In the genomic region with DNA sequence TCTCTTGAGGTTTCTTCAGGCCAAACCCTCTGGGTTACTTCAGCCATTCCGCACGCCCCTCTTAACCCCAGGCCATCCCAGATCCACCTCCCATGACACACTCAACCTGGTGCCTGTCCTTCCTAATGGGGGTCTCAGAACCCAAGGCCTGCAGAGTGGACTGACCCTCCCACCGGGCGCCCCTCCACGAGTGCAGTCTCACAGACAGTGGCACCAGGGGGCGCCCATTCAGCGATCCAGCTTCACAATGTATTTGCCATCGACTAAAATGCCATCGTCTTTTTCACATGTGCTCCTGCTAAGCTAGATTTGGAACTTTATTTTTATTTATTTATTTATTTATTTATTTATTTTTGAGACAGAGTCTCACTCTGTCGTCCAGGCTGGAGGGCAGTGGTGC, we compare ENCODE assay signal across 11 cellular contexts. TPM values are rescaled to one million over a fixed set of nuclear protein-coding genes. Genes with fewer than 3 reads are reported as not detected.
DNase-seq lines count a peak whose midpoint lies in the region; ATAC-seq, FAIRE-seq and TF ChIP-seq lines count a peak whose summit lies in the region.
"Had no signal": no experiment of that assay in that cellular context is flagged by ENCODE, and none has a peak within 500 bp of the region (broad histone marks: within the 10 kb centered on the region; RNA-seq: fewer than 3 reads in every experiment).

No MANE protein-coding gene starts in this region.

- no peak overlapping the region for H3K9ac ChIP-seq in DND-41 (ENCODE audit: low read depth, low read length)
- no peak overlapping the region for H3K9ac ChIP-seq in Karpas-422 (ENCODE audit: low read length)

- H3K4me2 ChIP-seq in DND-41 (ENCODE audit: insufficient read depth, low read length) (no peak overlapping the region), Karpas-422 (ENCODE audit: low read depth, low read length, poor library complexity, severe bottlenecking) (no peak overlapping the region)

- TF ChIP-seq POLR2A in GM18505 (IDR thresholded peaks at IDR 0.05; ENCODE audit: borderline replicate concordance, extremely low read depth, insufficient read depth, insufficient read length): no peak

- H2AFZ ChIP-seq in DND-41 (ENCODE audit: low read depth, low read length) (no peak overlapping the region), Karpas-422 (ENCODE audit: low read length) (no peak overlapping the region)

- H4K20me1 ChIP-seq in DND-41 (ENCODE audit: insufficient read depth, low read length): peaks cover 15% of the 10 kb centered on the region
- H4K20me1 ChIP-seq in Karpas-422 (ENCODE audit: insufficient read depth, low read depth, low read length): 0 out of 2 replicates have a peak, but pooled peaks cover 5% of the 10 kb centered on the region

- intact Hi-C loops in pancreas (cut with DNase I): no loop called here

- TF ChIP-seq CTCF in DND-41 (IDR thresholded peaks at IDR 0.05; ENCODE audit: borderline replicate concordance, extremely low read depth, low read length, poor library complexity, severe bottlenecking) (peak; percentile 35), epithelial cell of proximal tubule (conservative IDR thresholded peaks at IDR 0.05; ENCODE audit: low read depth, low read length) (peak; percentile 57), pancreas (IDR thresholded peaks at IDR 0.05) (peak in 3 of 4 donors; percentile 16 to 25 (median 24))

- H3K9me2 ChIP-seq in Karpas-422 (replicated peaks; ENCODE audit: insufficient read depth, low read length): no peaks in the 10 kb centered on the region

- H3K79me2 ChIP-seq in DND-41 (ENCODE audit: insufficient read depth, low read length): peaks cover 11% of the 10 kb centered on the region; the same call in 1 of the 2 replicates
- H3K79me2 ChIP-seq in Karpas-422 (ENCODE audit: low read length): peaks cover 72% of the 10 kb centered on the region

- H3K9me3 ChIP-seq in DND-41 (ENCODE audit: insufficient read depth, low read length, severe bottlenecking) (no peaks in the 10 kb centered on the region), Karpas-422 (ENCODE audit: low read length) (no peaks in the 10 kb centered on the region), pancreas (no peaks in the 10 kb centered on the region)
- H3K9me3 ChIP-seq: uterus had no signal

- 39 to 54% methylated on average over 10 of the region's 10 CpGs for WGBS in pancreas, 2 donors

- ATAC-seq in DND-41 (ENCODE audit: insufficient read depth, low read depth) (no peak), pancreas (peak; percentile 61 to 86 (median 78)), GM21423 (IDR thresholded peaks at IDR 0.05; ENCODE audit: unreplicated experiment) (no peak), GM18505 (IDR thresholded peaks at IDR 0.05; ENCODE audit: unreplicated experiment) (no peak)

- H3K27ac ChIP-seq in DND-41 (ENCODE audit: low read length) (no peak overlapping the region), Karpas-422 (ENCODE audit: low read length) (peak overlapping the region; percentile 97), pancreas (no peak overlapping the region)
- H3K27ac ChIP-seq: uterus had no signal

- FAIRE-seq in pancreas (lab: Jason Lieb, UNC): no peak
- FAIRE-seq: bronchial epithelial cell had no signal

- H3K4me3 ChIP-seq in DND-41 (ENCODE audit: low read depth in 1 of 2, low read length in 2 of 2) (no peak overlapping the region), Karpas-422 (ENCODE audit: low read length) (no peak overlapping the region), epithelial cell of proximal tubule (ENCODE audit: low read depth, low read length) (no peak overlapping the region), pancreas (no peak overlapping the region)
- H3K4me3 ChIP-seq: uterus had no signal

- peaks cover 24% of the 10 kb centered on the region for H3K4me1 ChIP-seq in DND-41 (ENCODE audit: insufficient read depth, low read length)
- H3K4me1 ChIP-seq in Karpas-422 (ENCODE audit: low read length): peaks cover 64% of the 10 kb centered on the region
- H3K4me1 ChIP-seq in pancreas: no peaks in the 10 kb centered on the region
- H3K4me1 ChIP-seq: uterus had no signal

- H3K36me3 ChIP-seq in DND-41 (ENCODE audit: insufficient read depth, low read length): 0 out of 2 replicates have a peak, but pooled peaks cover 2% of the 10 kb centered on the region
- peaks cover 19% of the 10 kb centered on the region for H3K36me3 ChIP-seq in Karpas-422 (ENCODE audit: insufficient read depth, low read length)
- H3K36me3 ChIP-seq in pancreas: no peaks in the 10 kb centered on the region
- H3K36me3 ChIP-seq: uterus had no signal

- H3K27me3 ChIP-seq in DND-41 (ENCODE audit: insufficient read depth, low read length, poor library complexity): no peaks in the 10 kb centered on the region
- H3K27me3 ChIP-seq in Karpas-422 (ENCODE audit: low read length): no peaks in the 10 kb centered on the region
- H3K27me3 ChIP-seq in pancreas: peaks cover 0 to 2% (median 0%) of the 10 kb centered on the region in 4 donors
- H3K27me3 ChIP-seq: uterus had no signal

- DNase-seq in DND-41 (no peak), Karpas-422 (peak; percentile 57), epithelial cell of proximal tubule (ENCODE audit: low read depth) (no peak), pancreas (peak in 5 of 6 donors; percentile 34 to 80 (median 55)), NCI-H510A treated with DMSO at 0.1 percent for 48 hours (lab: John Stamatoyannopoulos, UW) (no peak), C1 segment of cervical spinal cord (lab: John Stamatoyannopoulos, UW) (no peak)
- DNase-seq: activated CD4-positive, alpha-beta T cell treated with anti-CD3 and anti-CD28 coated beads for 1 hour; uterus had no signal

RNA-seq across cellular contexts. Expression of gene INPP5D, which starts 38.5 kb away (rescaled TPM):
- 145 and 155 TPM in 2 replicates for total RNA-seq in Karpas-422 (2014; rRNA removed; shearing (Covaris generic); ENCODE audit: low replicate concordance)
- 0.80 and 1.8 TPM in 2 replicates for total RNA-seq in epithelial cell of proximal tubule
- total RNA-seq in pancreas: 10 to 100 TPM in 1 of 6 donors, 1 to 10 TPM in 5; 1.1 to 11.4 (median 2.6) TPM
- polyA plus RNA-seq in pancreas: 1 to 10 TPM; 2.2 to 2.4 TPM

Comparison
In these comparisons a context has a peak if more than half of its experiments do, and no peak if none do; other contexts are left out.
1. ATAC-seq: peak in pancreas (4 of 4); none in DND-41 (single experiment), GM21423 (single experiment) and GM18505 (single experiment).
2. DNase-seq: peak in Karpas-422 (single experiment) and pancreas (5 of 6); none in DND-41 (single experiment), epithelial cell of proximal tubule (single experiment), NCI-H510A treated with DMSO at 0.1 percent for 48 hours (single experiment) and C1 segment of cervical spinal cord (0 of 14).
3. RNA of gene INPP5D, which starts 38.5 kb away (total RNA-seq): 145 to 155 TPM in Karpas-422; 1.1 to 11.4 TPM in pancreas and 0.80 to 1.8 TPM in epithelial cell of proximal tubule; every median in the first group is over 10 times any median in the second.
4. Peak in every context shown above with its lines, with median percentiles within 50 percentile points of each other: CTCF ChIP-seq.